19 cellular contexts compared by ENCODE assay signal in genomic region chr20:52593634-52594033, GRCh38.
"Had no signal": no experiment of that assay in that cellular context is flagged by ENCODE, and none has a peak within 500 bp of the region (broad histone marks: within the 10 kb centered on the region; RNA-seq: fewer than 3 reads in every experiment).

No MANE protein-coding gene starts in this region.

- H3K4me1 Mint-ChIP-seq: naive thymus-derived CD4-positive, alpha-beta T cell had no signal

- ATAC-seq: left cardiac atrium; lower lobe of right lung; naive thymus-derived CD4-positive, alpha-beta T cell had no signal

- H3K4me3 Mint-ChIP-seq: naive thymus-derived CD4-positive, alpha-beta T cell had no signal

- H3K27ac ChIP-seq: coronary artery, epithelial cell of prostate, lower lobe of right lung, neutrophil, skin epidermis, stomach, thoracic aorta had no signal

- H3K4me3 ChIP-seq: coronary artery, lower lobe of right lung, skin epidermis, stomach, thoracic aorta had no signal

- DNase-seq: activated CD4-positive, alpha-beta T cell treated with anti-CD3 and anti-CD28 coated beads, Interleukin-2, amount 50 U/mL, for 4 hours; activated CD4-positive, CD25-positive, alpha-beta regulatory T cell treated with anti-CD3 and anti-CD28 coated beads, Interleukin-2, amount 50 U/mL, for 72 hours; activated naive CD4-positive, alpha-beta T cell treated with anti-CD3 and anti-CD28 coated beads, Interleukin-2, amount 50 U/mL, for 16 hours; activated T-cell treated with anti-CD3 and anti-CD28 coated beads, Interleukin-2, amount 50 U/mL, for 1 hour; central memory CD4-positive, alpha-beta T cell; effector CD4-positive, alpha-beta T cell; glutamatergic neuron; left cardiac atrium; lower lobe of right lung; midbrain; naive thymus-derived CD4-positive, alpha-beta T cell; retina; stimulated activated CD4-positive, alpha-beta T cell treated with anti-CD3 and anti-CD28 coated beads, Interleukin-4, amount 100 ng/mL, for 4 hours; stomach had no signal

- H3K4me1 ChIP-seq: lower lobe of right lung, stomach had no signal

- H3K9me3 ChIP-seq: lower lobe of right lung, neutrophil, stomach, thoracic aorta had no signal

- H3K27me3 ChIP-seq: neutrophil, stomach had no signal

- H3K36me3 ChIP-seq: lower lobe of right lung, neutrophil, stomach, thoracic aorta had no signal

- H3K27ac Mint-ChIP-seq: naive thymus-derived CD4-positive, alpha-beta T cell had no signal
